In the genomic region with DNA sequence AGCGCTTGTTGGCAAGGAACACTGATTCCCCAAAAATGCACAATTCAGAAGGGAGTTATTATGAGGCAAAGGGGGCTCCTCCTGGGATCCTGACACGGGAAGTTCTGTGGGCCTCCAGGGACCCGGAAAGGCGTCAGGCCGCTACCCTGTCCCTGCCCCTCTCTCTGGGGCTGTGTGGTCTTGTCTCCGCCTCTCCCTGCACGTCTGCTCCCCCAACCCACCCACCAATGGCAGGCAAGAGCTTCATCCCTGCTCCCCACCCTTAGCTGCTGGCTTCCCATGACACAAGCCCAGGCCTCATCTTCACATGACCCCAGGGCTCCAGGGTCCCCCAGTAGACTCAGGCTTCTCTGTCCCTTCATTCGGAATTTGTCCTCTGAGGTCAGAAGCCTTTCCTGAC, we compare ENCODE assay signal across 20 cellular contexts. TPM values are rescaled to one million over a fixed set of nuclear protein-coding genes. Genes with fewer than 3 reads are reported as not detected.
A peak's percentile ranks its signal among the peaks of the same experiment; 100 is the strongest.
DNase-seq lines count a peak whose midpoint lies in the region; ATAC-seq and TF ChIP-seq lines count a peak whose summit lies in the region.
"Had no signal": no experiment of that assay in that cellular context is flagged by ENCODE, and none has a peak within 500 bp of the region (broad histone marks: within the 10 kb centered on the region; RNA-seq: fewer than 3 reads in every experiment).

No MANE protein-coding gene starts in this region.

- WGBS in heart left ventricle, 4 donors, result 82 to 93% (median 85%) methylated on average over 6 to 8 of the region's 8 CpGs

- no peaks in the 10 kb centered on the region for H3K36me3 Mint-ChIP-seq in stimulated activated naive B cell treated with anti-CD40 and anti-IgM and Interleukin-4, amounts not matched to agents 10 μg/mL and 1 μg/mL and 100 μg/mL, for 72 hours
- H3K36me3 Mint-ChIP-seq in activated T-helper 2 cell treated with anti-CD3 and anti-CD28 coated beads, Interferon-gamma antibody, Interleukin-2, Interleukin-4, amounts not matched to agents 10 μg/mL and 5 μg/mL and 100 μg/mL, durations not matched to agents 14 hours and 24 hours and 36 hours (ENCODE audit: low read depth), result no peaks in the 10 kb centered on the region
- H3K36me3 Mint-ChIP-seq: CD14-positive monocyte; CD4-positive, alpha-beta memory T cell had no signal

- no peak for TF ChIP-seq POLR2A in heart left ventricle (IDR thresholded peaks at IDR 0.05)

- peaks cover 0 to 11% (median 0%) of the 10 kb centered on the region in 12 donors for H3K9me3 ChIP-seq in heart left ventricle

- H3K4me3 Mint-ChIP-seq in stimulated activated naive B cell treated with anti-CD40 and anti-IgM and Interleukin-4, amounts not matched to agents 10 μg/mL and 1 μg/mL and 100 μg/mL, for 72 hours, result no peak overlapping the region
- no peak overlapping the region for H3K4me3 Mint-ChIP-seq in activated T-helper 2 cell treated with anti-CD3 and anti-CD28 coated beads, Interferon-gamma antibody, Interleukin-2, Interleukin-4, amounts not matched to agents 10 μg/mL and 5 μg/mL and 100 μg/mL, durations not matched to agents 14 hours and 24 hours and 36 hours (ENCODE audit: low read depth)
- H3K4me3 Mint-ChIP-seq: CD14-positive monocyte; CD4-positive, alpha-beta memory T cell; HFFc6 had no signal

- no peaks in the 10 kb centered on the region for H3K4me1 ChIP-seq in heart left ventricle

- H3K4me3 ChIP-seq in heart left ventricle, result no peak overlapping the region
- H3K4me3 ChIP-seq: BLaER1, GM23248 had no signal

- no peaks in the 10 kb centered on the region for H3K27me3 ChIP-seq in heart left ventricle
- H3K27me3 ChIP-seq: BLaER1 had no signal

- intact Hi-C loops in Right ventricle myocardium superior (cut with DNase I), result no loop called here
- intact Hi-C loops in cardiac septum (cut with DNase I), result no loop called here
- intact Hi-C loops in heart left ventricle (cut with DNase I), result no loop called here
- intact Hi-C loops in left ventricle myocardium superior (cut with micrococcal nuclease), result no loop called here
- intact Hi-C loops in activated T-helper 2 cell treated with anti-CD3 and anti-CD28 coated beads, Interferon-gamma antibody, Interleukin-2, Interleukin-4, amounts not matched to agents 10 μg/mL and 5 μg/mL and 100 μg/mL, durations not matched to agents 14 hours and 24 hours and 36 hours (cut with micrococcal nuclease), result no loop called here
- intact Hi-C loops in posterior vena cava (cut with DNase I), result no loop called here

- peaks cover 0 to 5% of the 10 kb centered on the region in 2 donors for H3K27me3 Mint-ChIP-seq in stimulated activated naive B cell treated with anti-CD40 and anti-IgM and Interleukin-4, amounts not matched to agents 10 μg/mL and 1 μg/mL and 100 μg/mL, for 72 hours
- H3K27me3 Mint-ChIP-seq in activated T-helper 2 cell treated with anti-CD3 and anti-CD28 coated beads, Interferon-gamma antibody, Interleukin-2, Interleukin-4, amounts not matched to agents 10 μg/mL and 5 μg/mL and 100 μg/mL, durations not matched to agents 14 hours and 24 hours and 36 hours (ENCODE audit: low read depth), result peaks cover 42% of the 10 kb centered on the region

- H3K27ac ChIP-seq in heart left ventricle, result no peak overlapping the region
- H3K27ac ChIP-seq: BLaER1, GM23248 had no signal

- DNase-seq in Right ventricle myocardium superior, result no peak
- DNase-seq in cardiac septum (ENCODE audit: low spot score), result no peak
- DNase-seq in heart left ventricle, result peak in 4 of 5 donors; percentile 15 to 56 (median 40)
- DNase-seq in left ventricle myocardium superior, result peak; percentile 46
- no peak for DNase-seq in stimulated activated naive B cell treated with anti-CD40 and anti-IgM and Interleukin-4, amounts not matched to agents 10 μg/mL and 1 μg/mL and 100 μg/mL, for 72 hours
- no peak for DNase-seq in activated T-helper 2 cell treated with anti-CD3 and anti-CD28 coated beads, Interferon-gamma antibody, Interleukin-2, Interleukin-4, amounts not matched to agents 10 μg/mL and 5 μg/mL and 100 μg/mL, durations not matched to agents 14 hours and 24 hours and 36 hours (ENCODE audit: low spot score)
- no peak for DNase-seq in SHP77 (lab: John Stamatoyannopoulos, UW)
- no peak for DNase-seq in posterior vena cava (ENCODE audit: low spot score)
- DNase-seq: 8988T; CD4-positive, alpha-beta memory T cell; DMS153; DMS79 treated with DMSO at 0.1 percent for 48 hours; GF-D8; GM23248; H7; HFFc6 had no signal

- H3K36me3 ChIP-seq in heart left ventricle, result no peaks in the 10 kb centered on the region
- H3K36me3 ChIP-seq: BLaER1 had no signal

- H3K9me3 Mint-ChIP-seq in stimulated activated naive B cell treated with anti-CD40 and anti-IgM and Interleukin-4, amounts not matched to agents 10 μg/mL and 1 μg/mL and 100 μg/mL, for 72 hours, result peaks cover 0 to 2% of the 10 kb centered on the region in 2 donors
- H3K9me3 Mint-ChIP-seq in activated T-helper 2 cell treated with anti-CD3 and anti-CD28 coated beads, Interferon-gamma antibody, Interleukin-2, Interleukin-4, amounts not matched to agents 10 μg/mL and 5 μg/mL and 100 μg/mL, durations not matched to agents 14 hours and 24 hours and 36 hours, result peaks cover 12% of the 10 kb centered on the region
- H3K9me3 Mint-ChIP-seq: HFFc6 had no signal

- TF ChIP-seq CTCF in heart left ventricle (IDR thresholded peaks at IDR 0.05), result no peak

- peak overlapping the region; percentile 65 for H3K27ac Mint-ChIP-seq in stimulated activated naive B cell treated with anti-CD40 and anti-IgM and Interleukin-4, amounts not matched to agents 10 μg/mL and 1 μg/mL and 100 μg/mL, for 72 hours
- no peak overlapping the region for H3K27ac Mint-ChIP-seq in activated T-helper 2 cell treated with anti-CD3 and anti-CD28 coated beads, Interferon-gamma antibody, Interleukin-2, Interleukin-4, amounts not matched to agents 10 μg/mL and 5 μg/mL and 100 μg/mL, durations not matched to agents 14 hours and 24 hours and 36 hours
- H3K27ac Mint-ChIP-seq: CD4-positive, alpha-beta memory T cell; HFFc6 had no signal

- peaks cover under 1 to 2% of the 10 kb centered on the region in 2 donors for H3K4me1 Mint-ChIP-seq in stimulated activated naive B cell treated with anti-CD40 and anti-IgM and Interleukin-4, amounts not matched to agents 10 μg/mL and 1 μg/mL and 100 μg/mL, for 72 hours
- no peaks in the 10 kb centered on the region for H3K4me1 Mint-ChIP-seq in activated T-helper 2 cell treated with anti-CD3 and anti-CD28 coated beads, Interferon-gamma antibody, Interleukin-2, Interleukin-4, amounts not matched to agents 10 μg/mL and 5 μg/mL and 100 μg/mL, durations not matched to agents 14 hours and 24 hours and 36 hours (ENCODE audit: low read depth)
- H3K4me1 Mint-ChIP-seq: CD4-positive, alpha-beta memory T cell had no signal

- ATAC-seq in Right ventricle myocardium superior (ENCODE audit: poor library complexity), result peak; percentile 65
- peak in 2 of 4 donors; percentile 34 to 59 for ATAC-seq in heart left ventricle
- ATAC-seq in left ventricle myocardium superior, result peak; percentile 73
- no peak for ATAC-seq in stimulated activated naive B cell treated with anti-CD40 and anti-IgM and Interleukin-4, amounts not matched to agents 10 μg/mL and 1 μg/mL and 100 μg/mL, for 72 hours (replicated peaks)
- ATAC-seq: HCT116 had no signal

RNA-seq across cellular contexts. Expression of a gene that starts 31.0 kb away (rescaled TPM):
- total RNA-seq in Right ventricle myocardium superior (63.0 TPM), cardiac septum (26.4 TPM), heart left ventricle (100 to 1,000 TPM in 1 of 9 donors, 10 to 100 TPM in 8; 28.3 to 115 (median 59.4) TPM), left ventricle myocardium superior (77.8 TPM), posterior vena cava (under 1 TPM; 0.14 to 0.32 TPM)
- 10 to 100 TPM in 1 of 2 donors, 1 to 10 TPM in 1; 7.3 to 28.1 TPM for polyA plus RNA-seq in heart left ventricle
- total RNA-seq in activated T-helper 2 cell treated with anti-CD3 and anti-CD28 coated beads, Interferon-gamma antibody, Interleukin-2, Interleukin-4, amounts not matched to agents 10 μg/mL and 5 μg/mL and 100 μg/mL, durations not matched to agents 14 hours and 24 hours and 36 hours, result not detected in 2 replicates
- total RNA-seq: CD4-positive, alpha-beta memory T cell; GM23248 had no signal
- polyA plus RNA-seq: AG04450; CD4-positive, alpha-beta memory T cell; GM23248 had no signal

Comparison
In these comparisons a context has a peak if more than half of its experiments do, and no peak if none do; other contexts are left out.
1. DNase-seq: peak in heart left ventricle (4 of 5) and left ventricle myocardium superior (single experiment); none in Right ventricle myocardium superior (single experiment), cardiac septum (single experiment), stimulated activated naive B cell treated with anti-CD40 and anti-IgM and Interleukin-4, amounts not matched to agents 10 μg/mL and 1 μg/mL and 100 μg/mL, for 72 hours (single experiment), activated T-helper 2 cell treated with anti-CD3 and anti-CD28 coated beads, Interferon-gamma antibody, Interleukin-2, Interleukin-4, amounts not matched to agents 10 μg/mL and 5 μg/mL and 100 μg/mL, durations not matched to agents 14 hours and 24 hours and 36 hours (single experiment), SHP77 (0 of 2) and posterior vena cava (single experiment).
2. ATAC-seq: peak in Right ventricle myocardium superior (single experiment) and left ventricle myocardium superior (single experiment); none in stimulated activated naive B cell treated with anti-CD40 and anti-IgM and Interleukin-4, amounts not matched to agents 10 μg/mL and 1 μg/mL and 100 μg/mL, for 72 hours (0 of 2).
3. RNA of a gene that starts 31.0 kb away (total RNA-seq): 77.8 TPM in left ventricle myocardium superior (single experiment), 63.0 TPM in Right ventricle myocardium superior (single experiment), 28.3 to 115 TPM in heart left ventricle and 26.4 TPM in cardiac septum (single experiment); 0.14 to 0.32 TPM in posterior vena cava and not detected in activated T-helper 2 cell treated with anti-CD3 and anti-CD28 coated beads, Interferon-gamma antibody, Interleukin-2, Interleukin-4, amounts not matched to agents 10 μg/mL and 5 μg/mL and 100 μg/mL, durations not matched to agents 14 hours and 24 hours and 36 hours; every median in the first group is over 10 times any median in the second.